In the genomic region with DNA sequence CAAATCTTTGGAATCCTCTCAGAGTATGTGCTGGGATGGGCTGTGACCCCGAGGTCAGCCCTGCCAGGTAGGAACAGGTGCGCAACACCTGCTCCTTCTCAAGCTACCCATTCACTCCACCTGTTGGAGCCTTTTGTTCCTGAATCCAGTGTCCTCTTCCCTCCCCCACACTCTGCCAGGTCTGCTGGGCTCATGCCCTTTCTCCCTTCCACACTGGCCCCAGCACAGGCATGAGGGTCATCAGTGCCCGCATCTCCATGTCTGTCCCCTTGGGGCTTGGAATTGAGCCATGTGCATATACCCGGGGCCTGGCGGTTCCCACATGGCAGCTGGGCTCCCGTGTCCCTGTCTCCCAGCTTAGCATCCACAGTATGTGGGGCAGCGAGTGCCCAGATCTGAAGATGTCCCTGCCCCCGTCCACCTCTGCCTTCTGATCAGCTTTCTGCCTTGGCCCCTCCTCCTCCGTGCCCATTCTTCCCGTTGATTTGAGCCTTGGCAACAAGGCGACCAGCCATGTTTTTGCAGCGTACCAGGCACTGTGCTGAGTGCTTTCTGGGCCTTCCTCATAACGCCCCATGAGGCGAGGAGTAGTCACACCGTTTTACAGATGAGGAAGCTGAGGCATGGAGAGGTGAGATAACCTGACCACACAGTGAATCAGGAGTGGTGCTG, we compare ENCODE assay signal across 24 cellular contexts.
DNase-seq lines count a peak whose midpoint lies in the region; ATAC-seq, FAIRE-seq and TF ChIP-seq lines count a peak whose summit lies in the region.
"Had no signal": no experiment of that assay in that cellular context is flagged by ENCODE, and none has a peak within 500 bp of the region (broad histone marks: within the 10 kb centered on the region; RNA-seq: fewer than 3 reads in every experiment).

No MANE protein-coding gene starts in this region.

- H3K36me3 ChIP-seq in BE2C = no peaks in the 10 kb centered on the region
- no peaks in the 10 kb centered on the region for H3K36me3 ChIP-seq in testis (ENCODE audit: low read depth, missing control alignments)
- H3K36me3 ChIP-seq: esophagus squamous epithelium, left lung had no signal

- ATAC-seq in GM21515 (IDR thresholded peaks at IDR 0.05; ENCODE audit: unreplicated experiment) = no peak
- ATAC-seq: left lung had no signal

- H3K4me1 ChIP-seq in BE2C (peaks cover 9% of the 10 kb centered on the region), testis (no peaks in the 10 kb centered on the region)
- H3K4me1 ChIP-seq: left lung had no signal

- peak overlapping the region; percentile 75 for H3K27ac Mint-ChIP-seq in glutamatergic neuron (ENCODE audit: unreplicated experiment)
- no peak overlapping the region for H3K27ac Mint-ChIP-seq in T-helper 2 cell treated with Interferon-gamma antibody and Interleukin-4, amounts not matched to agents 5 μg/mL and 100 μg/mL, for 36 hours
- H3K27ac Mint-ChIP-seq: activated B cell treated with CpG ODN at 0.5 μM for 24 hours; activated CD4-positive, alpha-beta memory T cell treated with anti-CD3 and anti-CD28 coated beads, Interleukin-2, amount 10 ng/mL, durations not matched to agents 7 days and 5 days; activated naive CD4-positive, alpha-beta T cell treated with anti-CD3 and anti-CD28 coated beads for 36 hours; activated T-cell treated with anti-CD3 and anti-CD28 coated beads, Interleukin-2, amount 50 U/mL, for 24 hours had no signal

- DNase-seq in BE2C (peak; percentile 59), HTR-8/SVneo (ENCODE audit: insufficient read length, low spot score) (no peak), NCI-H510A treated with DMSO at 0.1 percent for 48 hours (lab: John Stamatoyannopoulos, UW) (peak; percentile 66), glutamatergic neuron (no peak), SIG-M5 (lab: John Stamatoyannopoulos, UW) (no peak), testis (no peak)
- no peak for DNase-seq in T-helper 2 cell treated with Interferon-gamma antibody and Interleukin-4, amounts not matched to agents 5 μg/mL and 100 μg/mL, for 36 hours (ENCODE audit: low spot score)
- DNase-seq: activated B cell treated with CpG ODN at 0.5 μM for 24 hours; activated CD4-positive, alpha-beta memory T cell treated with anti-CD3 and anti-CD28 coated beads, Interleukin-2, amount 10 ng/mL, durations not matched to agents 7 days and 5 days; activated naive CD4-positive, alpha-beta T cell treated with anti-CD3 and anti-CD28 coated beads for 36 hours; activated T-cell treated with anti-CD3 and anti-CD28 coated beads, Interleukin-2, amount 50 U/mL, for 24 hours; aorta; CD4-positive, alpha-beta memory T cell; effector CD4-positive, alpha-beta T cell; esophagus squamous epithelium; Kasumi-1; left lung; NCI-H1092 treated with DMSO at 0.1 percent for 48 hours; OCI-M1; Right ventricle myocardium superior; stimulated activated CD8-positive, alpha-beta memory T cell treated with anti-CD3 and anti-CD28 coated beads, Interleukin-4, amount 100 ng/mL, for 48 hours had no signal

- H3K27ac ChIP-seq in testis = no peak overlapping the region
- H3K27ac ChIP-seq: esophagus squamous epithelium, left lung, neutrophil had no signal

- peak; percentile 13 for FAIRE-seq in HTR-8/SVneo (lab: Jason Lieb, UNC)
- FAIRE-seq: GM18507 had no signal

- intact Hi-C loops in testis (cut with DNase I; ENCODE audit: low total_unique reads) = no loop called here

- H3K9me3 Mint-ChIP-seq in glutamatergic neuron (ENCODE audit: unreplicated experiment) = peaks cover 8% of the 10 kb centered on the region
- H3K9me3 Mint-ChIP-seq in T-helper 2 cell treated with Interferon-gamma antibody and Interleukin-4, amounts not matched to agents 5 μg/mL and 100 μg/mL, for 36 hours = no peaks in the 10 kb centered on the region
- H3K9me3 Mint-ChIP-seq: activated B cell treated with CpG ODN at 0.5 μM for 24 hours; activated CD4-positive, alpha-beta memory T cell treated with anti-CD3 and anti-CD28 coated beads, Interleukin-2, amount 10 ng/mL, durations not matched to agents 7 days and 5 days; activated naive CD4-positive, alpha-beta T cell treated with anti-CD3 and anti-CD28 coated beads for 36 hours; activated T-cell treated with anti-CD3 and anti-CD28 coated beads, Interleukin-2, amount 50 U/mL, for 24 hours; CD4-positive, alpha-beta memory T cell had no signal

- no peak for TF ChIP-seq POLR2A in testis (IDR thresholded peaks at IDR 0.05)

- H3K9me3 ChIP-seq in BE2C (no peaks in the 10 kb centered on the region), testis (no peaks in the 10 kb centered on the region)
- H3K9me3 ChIP-seq: esophagus squamous epithelium, left lung, neutrophil had no signal

- H3K27me3 ChIP-seq in BE2C = no peaks in the 10 kb centered on the region
- no peaks in the 10 kb centered on the region for H3K27me3 ChIP-seq in testis
- H3K27me3 ChIP-seq: esophagus squamous epithelium, neutrophil had no signal

- peaks cover 31% of the 10 kb centered on the region for H3K4me1 Mint-ChIP-seq in glutamatergic neuron (ENCODE audit: low read depth, unreplicated experiment)
- no peaks in the 10 kb centered on the region for H3K4me1 Mint-ChIP-seq in T-helper 2 cell treated with Interferon-gamma antibody and Interleukin-4, amounts not matched to agents 5 μg/mL and 100 μg/mL, for 36 hours (ENCODE audit: low read depth)
- H3K4me1 Mint-ChIP-seq: activated B cell treated with CpG ODN at 0.5 μM for 24 hours; activated CD4-positive, alpha-beta memory T cell treated with anti-CD3 and anti-CD28 coated beads, Interleukin-2, amount 10 ng/mL, durations not matched to agents 7 days and 5 days had no signal

- WGBS in testis, 2 donors = 81 to 86% methylated on average over 15 of the region's 15 CpGs

- H3K36me3 Mint-ChIP-seq in glutamatergic neuron (ENCODE audit: unreplicated experiment) = peaks cover 5% of the 10 kb centered on the region
- H3K36me3 Mint-ChIP-seq in T-helper 2 cell treated with Interferon-gamma antibody and Interleukin-4, amounts not matched to agents 5 μg/mL and 100 μg/mL, for 36 hours (ENCODE audit: low read depth) = no peaks in the 10 kb centered on the region

- H3K4me3 Mint-ChIP-seq in glutamatergic neuron (ENCODE audit: unreplicated experiment) = peak overlapping the region; percentile 59
- H3K4me3 Mint-ChIP-seq in T-helper 2 cell treated with Interferon-gamma antibody and Interleukin-4, amounts not matched to agents 5 μg/mL and 100 μg/mL, for 36 hours = no peak overlapping the region
- H3K4me3 Mint-ChIP-seq: activated B cell treated with CpG ODN at 0.5 μM for 24 hours; activated CD4-positive, alpha-beta memory T cell treated with anti-CD3 and anti-CD28 coated beads, Interleukin-2, amount 10 ng/mL, durations not matched to agents 7 days and 5 days; activated naive CD4-positive, alpha-beta T cell treated with anti-CD3 and anti-CD28 coated beads for 36 hours; activated T-cell treated with anti-CD3 and anti-CD28 coated beads, Interleukin-2, amount 50 U/mL, for 24 hours; CD4-positive, alpha-beta memory T cell had no signal

- no peak for TF ChIP-seq CTCF in BE2C (IDR thresholded peaks at IDR 0.05; ENCODE audit: low read depth, low read length)
- TF ChIP-seq CTCF in glutamatergic neuron (IDR thresholded peaks at IDR 0.05; ENCODE audit: partially characterized antibody, unreplicated experiment) = no peak
- no peak for TF ChIP-seq CTCF in testis (IDR thresholded peaks at IDR 0.05)

- H3K4me3 ChIP-seq in BE2C (ENCODE audit: low read depth, low read length) (no peak overlapping the region), testis (no peak overlapping the region)
- H3K4me3 ChIP-seq: esophagus squamous epithelium, left lung had no signal

- H3K27me3 Mint-ChIP-seq in glutamatergic neuron (ENCODE audit: unreplicated experiment) = peaks cover 8% of the 10 kb centered on the region
- H3K27me3 Mint-ChIP-seq in T-helper 2 cell treated with Interferon-gamma antibody and Interleukin-4, amounts not matched to agents 5 μg/mL and 100 μg/mL, for 36 hours (ENCODE audit: low read depth) = no peaks in the 10 kb centered on the region
- H3K27me3 Mint-ChIP-seq: activated B cell treated with CpG ODN at 0.5 μM for 24 hours; activated CD4-positive, alpha-beta memory T cell treated with anti-CD3 and anti-CD28 coated beads, Interleukin-2, amount 10 ng/mL, durations not matched to agents 7 days and 5 days; activated T-cell treated with anti-CD3 and anti-CD28 coated beads, Interleukin-2, amount 50 U/mL, for 24 hours; CD4-positive, alpha-beta memory T cell had no signal

Comparison
In these comparisons a context has a peak if more than half of its experiments do, and no peak if none do; other contexts are left out.
1. DNase-seq: peak in BE2C (single experiment) and NCI-H510A treated with DMSO at 0.1 percent for 48 hours (single experiment); none in HTR-8/SVneo (single experiment), glutamatergic neuron (single experiment), SIG-M5 (single experiment), testis (single experiment) and T-helper 2 cell treated with Interferon-gamma antibody and Interleukin-4, amounts not matched to agents 5 μg/mL and 100 μg/mL, for 36 hours (single experiment).